In the genomic region with DNA sequence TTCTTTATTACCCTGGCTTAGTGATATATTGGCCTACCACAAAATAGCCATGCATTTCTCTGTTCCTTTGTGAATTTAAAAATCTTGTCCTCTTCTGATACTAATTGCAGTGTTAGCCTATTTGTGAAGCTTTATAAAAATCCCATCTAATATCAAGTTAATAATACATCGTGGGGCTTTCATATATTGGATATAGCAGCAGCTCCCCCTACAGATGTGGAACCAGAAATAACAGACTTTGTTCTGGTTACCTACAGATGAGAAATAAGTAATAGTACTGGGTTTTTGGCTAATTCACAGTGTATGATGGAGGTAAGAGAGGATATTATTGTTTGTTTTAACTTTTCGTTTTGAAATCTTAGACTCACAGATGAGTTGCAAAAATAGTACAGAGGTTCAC, we compare ENCODE assay signal across 2 cellular contexts.
TF ChIP-seq lines count a peak whose summit lies in the region.

No MANE protein-coding gene starts in this region.

TF ChIP-seq in GM23338, 12 proteins besides CTCF, POLR2A, EP300 and RAD21 (continued from another document):
- TF ChIP-seq, protein P1, sequence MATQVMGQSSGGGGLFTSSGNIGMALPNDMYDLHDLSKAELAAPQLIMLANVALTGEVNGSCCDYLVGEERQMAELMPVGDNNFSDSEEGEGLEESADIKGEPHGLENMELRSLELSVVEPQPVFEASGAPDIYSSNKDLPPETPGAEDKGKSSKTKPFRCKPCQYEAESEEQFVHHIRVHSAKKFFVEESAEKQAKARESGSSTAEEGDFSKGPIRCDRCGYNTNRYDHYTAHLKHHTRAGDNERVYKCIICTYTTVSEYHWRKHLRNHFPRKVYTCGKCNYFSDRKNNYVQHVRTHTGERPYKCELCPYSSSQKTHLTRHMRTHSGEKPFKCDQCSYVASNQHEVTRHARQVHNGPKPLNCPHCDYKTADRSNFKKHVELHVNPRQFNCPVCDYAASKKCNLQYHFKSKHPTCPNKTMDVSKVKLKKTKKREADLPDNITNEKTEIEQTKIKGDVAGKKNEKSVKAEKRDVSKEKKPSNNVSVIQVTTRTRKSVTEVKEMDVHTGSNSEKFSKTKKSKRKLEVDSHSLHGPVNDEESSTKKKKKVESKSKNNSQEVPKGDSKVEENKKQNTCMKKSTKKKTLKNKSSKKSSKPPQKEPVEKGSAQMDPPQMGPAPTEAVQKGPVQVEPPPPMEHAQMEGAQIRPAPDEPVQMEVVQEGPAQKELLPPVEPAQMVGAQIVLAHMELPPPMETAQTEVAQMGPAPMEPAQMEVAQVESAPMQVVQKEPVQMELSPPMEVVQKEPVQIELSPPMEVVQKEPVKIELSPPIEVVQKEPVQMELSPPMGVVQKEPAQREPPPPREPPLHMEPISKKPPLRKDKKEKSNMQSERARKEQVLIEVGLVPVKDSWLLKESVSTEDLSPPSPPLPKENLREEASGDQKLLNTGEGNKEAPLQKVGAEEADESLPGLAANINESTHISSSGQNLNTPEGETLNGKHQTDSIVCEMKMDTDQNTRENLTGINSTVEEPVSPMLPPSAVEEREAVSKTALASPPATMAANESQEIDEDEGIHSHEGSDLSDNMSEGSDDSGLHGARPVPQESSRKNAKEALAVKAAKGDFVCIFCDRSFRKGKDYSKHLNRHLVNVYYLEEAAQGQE (IDR thresholded peaks at IDR 0.05; ENCODE audit: unreplicated experiment), result no peak
- TF ChIP-seq STAT1 (IDR thresholded peaks at IDR 0.05; ENCODE audit: unreplicated experiment) (no peak), POLR2AphosphoS5 (IDR thresholded peaks at IDR 0.05; ENCODE audit: low read depth) (no peak), CREB1 (CRISPR knock-in tag; IDR thresholded peaks at IDR 0.05; ENCODE audit: low read depth) (no peak), ZNF331 (CRISPR knock-in tag; IDR thresholded peaks at IDR 0.05; ENCODE audit: low read depth) (no peak), JUNB (IDR thresholded peaks at IDR 0.05; ENCODE audit: unreplicated experiment) (no peak), EZH2phosphoT487 (IDR thresholded peaks at IDR 0.05; ENCODE audit: unreplicated experiment) (no peak)
- TF ChIP-seq, protein P2, sequence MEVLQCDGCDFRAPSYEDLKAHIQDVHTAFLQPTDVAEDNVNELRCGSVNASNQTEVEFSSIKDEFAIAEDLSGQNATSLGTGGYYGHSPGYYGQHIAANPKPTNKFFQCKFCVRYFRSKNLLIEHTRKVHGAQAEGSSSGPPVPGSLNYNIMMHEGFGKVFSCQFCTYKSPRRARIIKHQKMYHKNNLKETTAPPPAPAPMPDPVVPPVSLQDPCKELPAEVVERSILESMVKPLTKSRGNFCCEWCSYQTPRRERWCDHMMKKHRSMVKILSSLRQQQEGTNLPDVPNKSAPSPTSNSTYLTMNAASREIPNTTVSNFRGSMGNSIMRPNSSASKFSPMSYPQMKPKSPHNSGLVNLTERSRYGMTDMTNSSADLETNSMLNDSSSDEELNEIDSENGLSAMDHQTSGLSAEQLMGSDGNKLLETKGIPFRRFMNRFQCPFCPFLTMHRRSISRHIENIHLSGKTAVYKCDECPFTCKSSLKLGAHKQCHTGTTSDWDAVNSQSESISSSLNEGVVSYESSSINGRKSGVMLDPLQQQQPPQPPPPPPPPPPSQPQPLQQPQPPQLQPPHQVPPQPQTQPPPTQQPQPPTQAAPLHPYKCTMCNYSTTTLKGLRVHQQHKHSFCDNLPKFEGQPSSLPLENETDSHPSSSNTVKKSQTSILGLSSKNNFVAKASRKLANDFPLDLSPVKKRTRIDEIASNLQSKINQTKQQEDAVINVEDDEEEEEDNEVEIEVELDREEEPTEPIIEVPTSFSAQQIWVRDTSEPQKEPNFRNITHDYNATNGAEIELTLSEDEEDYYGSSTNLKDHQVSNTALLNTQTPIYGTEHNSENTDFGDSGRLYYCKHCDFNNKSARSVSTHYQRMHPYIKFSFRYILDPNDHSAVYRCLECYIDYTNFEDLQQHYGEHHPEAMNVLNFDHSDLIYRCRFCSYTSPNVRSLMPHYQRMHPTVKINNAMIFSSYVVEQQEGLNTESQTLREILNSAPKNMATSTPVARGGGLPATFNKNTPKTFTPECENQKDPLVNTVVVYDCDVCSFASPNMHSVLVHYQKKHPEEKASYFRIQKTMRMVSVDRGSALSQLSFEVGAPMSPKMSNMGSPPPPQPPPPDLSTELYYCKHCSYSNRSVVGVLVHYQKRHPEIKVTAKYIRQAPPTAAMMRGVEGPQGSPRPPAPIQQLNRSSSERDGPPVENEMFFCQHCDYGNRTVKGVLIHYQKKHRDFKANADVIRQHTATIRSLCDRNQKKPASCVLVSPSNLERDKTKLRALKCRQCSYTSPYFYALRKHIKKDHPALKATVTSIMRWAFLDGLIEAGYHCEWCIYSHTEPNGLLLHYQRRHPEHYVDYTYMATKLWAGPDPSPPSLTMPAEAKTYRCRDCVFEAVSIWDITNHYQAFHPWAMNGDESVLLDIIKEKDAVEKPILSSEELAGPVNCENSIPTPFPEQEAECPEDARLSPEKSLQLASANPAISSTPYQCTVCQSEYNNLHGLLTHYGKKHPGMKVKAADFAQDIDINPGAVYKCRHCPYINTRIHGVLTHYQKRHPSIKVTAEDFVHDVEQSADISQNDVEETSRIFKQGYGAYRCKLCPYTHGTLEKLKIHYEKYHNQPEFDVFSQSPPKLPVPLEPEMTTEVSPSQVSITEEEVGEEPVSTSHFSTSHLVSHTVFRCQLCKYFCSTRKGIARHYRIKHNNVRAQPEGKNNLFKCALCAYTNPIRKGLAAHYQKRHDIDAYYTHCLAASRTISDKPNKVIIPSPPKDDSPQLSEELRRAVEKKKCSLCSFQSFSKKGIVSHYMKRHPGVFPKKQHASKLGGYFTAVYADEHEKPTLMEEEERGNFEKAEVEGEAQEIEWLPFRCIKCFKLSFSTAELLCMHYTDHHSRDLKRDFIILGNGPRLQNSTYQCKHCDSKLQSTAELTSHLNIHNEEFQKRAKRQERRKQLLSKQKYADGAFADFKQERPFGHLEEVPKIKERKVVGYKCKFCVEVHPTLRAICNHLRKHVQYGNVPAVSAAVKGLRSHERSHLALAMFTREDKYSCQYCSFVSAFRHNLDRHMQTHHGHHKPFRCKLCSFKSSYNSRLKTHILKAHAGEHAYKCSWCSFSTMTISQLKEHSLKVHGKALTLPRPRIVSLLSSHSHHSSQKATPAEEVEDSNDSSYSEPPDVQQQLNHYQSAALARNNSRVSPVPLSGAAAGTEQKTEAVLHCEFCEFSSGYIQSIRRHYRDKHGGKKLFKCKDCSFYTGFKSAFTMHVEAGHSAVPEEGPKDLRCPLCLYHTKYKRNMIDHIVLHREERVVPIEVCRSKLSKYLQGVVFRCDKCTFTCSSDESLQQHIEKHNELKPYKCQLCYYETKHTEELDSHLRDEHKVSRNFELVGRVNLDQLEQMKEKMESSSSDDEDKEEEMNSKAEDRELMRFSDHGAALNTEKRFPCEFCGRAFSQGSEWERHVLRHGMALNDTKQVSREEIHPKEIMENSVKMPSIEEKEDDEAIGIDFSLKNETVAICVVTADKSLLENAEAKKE (CRISPR knock-in tag; IDR thresholded peaks at IDR 0.05), result no peak

TF ChIP-seq in GM12878, 131 proteins besides CTCF, POLR2A, EP300 and RAD21 (continues in another document):
- TF ChIP-seq, protein P3, sequence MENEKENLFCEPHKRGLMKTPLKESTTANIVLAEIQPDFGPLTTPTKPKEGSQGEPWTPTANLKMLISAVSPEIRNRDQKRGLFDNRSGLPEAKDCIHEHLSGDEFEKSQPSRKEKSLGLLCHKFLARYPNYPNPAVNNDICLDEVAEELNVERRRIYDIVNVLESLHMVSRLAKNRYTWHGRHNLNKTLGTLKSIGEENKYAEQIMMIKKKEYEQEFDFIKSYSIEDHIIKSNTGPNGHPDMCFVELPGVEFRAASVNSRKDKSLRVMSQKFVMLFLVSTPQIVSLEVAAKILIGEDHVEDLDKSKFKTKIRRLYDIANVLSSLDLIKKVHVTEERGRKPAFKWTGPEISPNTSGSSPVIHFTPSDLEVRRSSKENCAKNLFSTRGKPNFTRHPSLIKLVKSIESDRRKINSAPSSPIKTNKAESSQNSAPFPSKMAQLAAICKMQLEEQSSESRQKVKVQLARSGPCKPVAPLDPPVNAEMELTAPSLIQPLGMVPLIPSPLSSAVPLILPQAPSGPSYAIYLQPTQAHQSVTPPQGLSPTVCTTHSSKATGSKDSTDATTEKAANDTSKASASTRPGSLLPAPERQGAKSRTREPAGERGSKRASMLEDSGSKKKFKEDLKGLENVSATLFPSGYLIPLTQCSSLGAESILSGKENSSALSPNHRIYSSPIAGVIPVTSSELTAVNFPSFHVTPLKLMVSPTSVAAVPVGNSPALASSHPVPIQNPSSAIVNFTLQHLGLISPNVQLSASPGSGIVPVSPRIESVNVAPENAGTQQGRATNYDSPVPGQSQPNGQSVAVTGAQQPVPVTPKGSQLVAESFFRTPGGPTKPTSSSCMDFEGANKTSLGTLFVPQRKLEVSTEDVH (IDR thresholded peaks at IDR 0.05; ENCODE audit: low read depth, partially characterized antibody), result no peak
- TF ChIP-seq KAT2A (conservative IDR thresholded peaks at IDR 0.05; ENCODE audit: control insufficient read depth, low read depth, low read length), result no peak
- no peak for TF ChIP-seq SPI1 (IDR thresholded peaks at IDR 0.05; ENCODE audit: borderline replicate concordance, insufficient read depth, low read depth, low read length)
- TF ChIP-seq, protein P1 (IDR thresholded peaks at IDR 0.05; ENCODE audit: low read depth, low read length), result no peak
- TF ChIP-seq RB1 (IDR thresholded peaks at IDR 0.05; ENCODE audit: borderline replicate concordance), result no peak
- TF ChIP-seq, protein P4, sequence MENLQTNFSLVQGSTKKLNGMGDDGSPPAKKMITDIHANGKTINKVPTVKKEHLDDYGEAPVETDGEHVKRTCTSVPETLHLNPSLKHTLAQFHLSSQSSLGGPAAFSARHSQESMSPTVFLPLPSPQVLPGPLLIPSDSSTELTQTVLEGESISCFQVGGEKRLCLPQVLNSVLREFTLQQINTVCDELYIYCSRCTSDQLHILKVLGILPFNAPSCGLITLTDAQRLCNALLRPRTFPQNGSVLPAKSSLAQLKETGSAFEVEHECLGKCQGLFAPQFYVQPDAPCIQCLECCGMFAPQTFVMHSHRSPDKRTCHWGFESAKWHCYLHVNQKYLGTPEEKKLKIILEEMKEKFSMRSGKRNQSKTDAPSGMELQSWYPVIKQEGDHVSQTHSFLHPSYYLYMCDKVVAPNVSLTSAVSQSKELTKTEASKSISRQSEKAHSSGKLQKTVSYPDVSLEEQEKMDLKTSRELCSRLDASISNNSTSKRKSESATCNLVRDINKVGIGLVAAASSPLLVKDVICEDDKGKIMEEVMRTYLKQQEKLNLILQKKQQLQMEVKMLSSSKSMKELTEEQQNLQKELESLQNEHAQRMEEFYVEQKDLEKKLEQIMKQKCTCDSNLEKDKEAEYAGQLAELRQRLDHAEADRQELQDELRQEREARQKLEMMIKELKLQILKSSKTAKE (IDR thresholded peaks at IDR 0.05; ENCODE audit: low read depth, poor library complexity, severe bottlenecking), result no peak
- TF ChIP-seq NR2C1 (IDR thresholded peaks at IDR 0.05), result no peak
- TF ChIP-seq FOXM1 (IDR thresholded peaks at IDR 0.05; ENCODE audit: low read depth, low read length), result no peak
- TF ChIP-seq, protein P5, sequence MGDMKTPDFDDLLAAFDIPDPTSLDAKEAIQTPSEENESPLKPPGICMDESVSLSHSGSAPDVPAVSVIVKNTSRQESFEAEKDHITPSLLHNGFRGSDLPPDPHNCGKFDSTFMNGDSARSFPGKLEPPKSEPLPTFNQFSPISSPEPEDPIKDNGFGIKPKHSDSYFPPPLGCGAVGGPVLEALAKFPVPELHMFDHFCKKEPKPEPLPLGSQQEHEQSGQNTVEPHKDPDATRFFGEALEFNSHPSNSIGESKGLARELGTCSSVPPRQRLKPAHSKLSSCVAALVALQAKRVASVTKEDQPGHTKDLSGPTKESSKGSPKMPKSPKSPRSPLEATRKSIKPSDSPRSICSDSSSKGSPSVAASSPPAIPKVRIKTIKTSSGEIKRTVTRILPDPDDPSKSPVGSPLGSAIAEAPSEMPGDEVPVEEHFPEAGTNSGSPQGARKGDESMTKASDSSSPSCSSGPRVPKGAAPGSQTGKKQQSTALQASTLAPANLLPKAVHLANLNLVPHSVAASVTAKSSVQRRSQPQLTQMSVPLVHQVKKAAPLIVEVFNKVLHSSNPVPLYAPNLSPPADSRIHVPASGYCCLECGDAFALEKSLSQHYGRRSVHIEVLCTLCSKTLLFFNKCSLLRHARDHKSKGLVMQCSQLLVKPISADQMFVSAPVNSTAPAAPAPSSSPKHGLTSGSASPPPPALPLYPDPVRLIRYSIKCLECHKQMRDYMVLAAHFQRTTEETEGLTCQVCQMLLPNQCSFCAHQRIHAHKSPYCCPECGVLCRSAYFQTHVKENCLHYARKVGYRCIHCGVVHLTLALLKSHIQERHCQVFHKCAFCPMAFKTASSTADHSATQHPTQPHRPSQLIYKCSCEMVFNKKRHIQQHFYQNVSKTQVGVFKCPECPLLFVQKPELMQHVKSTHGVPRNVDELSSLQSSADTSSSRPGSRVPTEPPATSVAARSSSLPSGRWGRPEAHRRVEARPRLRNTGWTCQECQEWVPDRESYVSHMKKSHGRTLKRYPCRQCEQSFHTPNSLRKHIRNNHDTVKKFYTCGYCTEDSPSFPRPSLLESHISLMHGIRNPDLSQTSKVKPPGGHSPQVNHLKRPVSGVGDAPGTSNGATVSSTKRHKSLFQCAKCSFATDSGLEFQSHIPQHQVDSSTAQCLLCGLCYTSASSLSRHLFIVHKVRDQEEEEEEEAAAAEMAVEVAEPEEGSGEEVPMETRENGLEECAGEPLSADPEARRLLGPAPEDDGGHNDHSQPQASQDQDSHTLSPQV (IDR thresholded peaks at IDR 0.05), result no peak
- no peak for TF ChIP-seq HDGF (IDR thresholded peaks at IDR 0.05)
- no peak for TF ChIP-seq WRNIP1 (IDR thresholded peaks at IDR 0.05; ENCODE audit: borderline replicate concordance, low read depth, low read length)
- no peak for TF ChIP-seq NFYA (IDR thresholded peaks at IDR 0.05; ENCODE audit: borderline replicate concordance, low read depth, low read length)
- no peak for TF ChIP-seq TBL1XR1 (IDR thresholded peaks at IDR 0.05; ENCODE audit: low read depth, low read length)
- TF ChIP-seq ESRRA (IDR thresholded peaks at IDR 0.05; ENCODE audit: low read length), result no peak
- TF ChIP-seq ZSCAN29 (IDR thresholded peaks at IDR 0.05), result no peak
